8 cellular contexts compared by ENCODE assay signal in genomic region chr17:15257316-15257925, GRCh38.
A peak's percentile ranks its signal among the peaks of the same experiment; 100 is the strongest.
DNase-seq lines count a peak whose midpoint lies in the region; ATAC-seq and TF ChIP-seq lines count a peak whose summit lies in the region.

No MANE protein-coding gene starts in this region.

- H3K4me1 ChIP-seq in muscle layer of colon (ENCODE audit: insufficient read depth, low read length) = peaks cover 75% of the 10 kb centered on the region

- H3K36me3 ChIP-seq in muscle layer of colon (ENCODE audit: insufficient read depth, low read length) = peaks cover 73% of the 10 kb centered on the region

- POLR2A ChIA-PET in AG04449 (lab: Yijun Ruan, JAX) = no interaction called here

- no peaks in the 10 kb centered on the region for H3K9me3 ChIP-seq in muscle layer of colon (ENCODE audit: low read length)

- peak overlapping the region; percentile 1 for H3K9ac ChIP-seq in muscle layer of colon (ENCODE audit: low read length)

- peak overlapping the region; percentile 25 for H3K27ac ChIP-seq in muscle layer of colon (ENCODE audit: low read depth, low read length)

- DNase-seq in AG04449 (ENCODE audit: low read depth, low spot score) (no peak), NCI-H82 (lab: John Stamatoyannopoulos, UW) (peak; percentile 81), epithelial cell of esophagus (ENCODE audit: low read depth) (peak; percentile 58)
- peak; percentile 8 for DNase-seq in activated CD8-positive, alpha-beta memory T cell treated with anti-CD3 and anti-CD28 coated beads, Interleukin-2, amount 50 U/mL, for 1 hour (ENCODE audit: extremely low read depth)
- DNase-seq in stimulated activated naive CD4-positive, alpha-beta T cell (lab: John Stamatoyannopoulos, UW) = peak in 5 of 6 experiments; percentile 8 to 62 (median 15)

- ATAC-seq in GM18499 (IDR thresholded peaks at IDR 0.05; ENCODE audit: insufficient read depth, unreplicated experiment) (peak; percentile 75), HG03103 (IDR thresholded peaks at IDR 0.05; ENCODE audit: low read depth, unreplicated experiment) (peak; percentile 64)

- TF ChIP-seq CTCF in AG04449 (IDR thresholded peaks at IDR 0.05; ENCODE audit: insufficient read depth, low read length, missing control alignments) (peak; percentile 91), epithelial cell of esophagus (IDR thresholded peaks at IDR 0.05; ENCODE audit: insufficient read depth, low read depth, low read length, missing control alignments) (peak; percentile 81)

- CTCF ChIA-PET in AG04449 (lab: Yijun Ruan, JAX) = interaction anchor here (0.7 to 9.1 kb wide), 36 partner anchors 9 to 269 kb away, joined by 3 to 318 read pairs (median 5); no protein-coding TSS in a partner anchor

- H3K27me3 ChIP-seq in muscle layer of colon (ENCODE audit: control insufficient read depth in 1 of 2, insufficient read depth in 2 of 2, low read length in 2 of 2) = no peaks in the 10 kb centered on the region

- H3K4me3 ChIP-seq in AG04449 (ENCODE audit: low read depth, low read length) (peak overlapping the region; percentile 19; the same call in 1 of the 2 replicates), epithelial cell of esophagus (ENCODE audit: low read length) (no peak overlapping the region), muscle layer of colon (ENCODE audit: low read depth in 1 of 2, low read length in 2 of 2) (peak overlapping the region in 1 of 2 donors; percentile 35)
